In genomic region chr3:26070854-26071253, GRCh38 we compare ENCODE assay signal across 34 cellular contexts.
"Had no signal": no experiment of that assay in that cellular context is flagged by ENCODE, and none has a peak within 500 bp of the region (broad histone marks: within the 10 kb centered on the region; RNA-seq: fewer than 3 reads in every experiment).

No MANE protein-coding gene starts in this region.

- H3K9ac ChIP-seq: KMS-11 had no signal

- DNase-seq: Karpas-422, Kasumi-1, KG1, MM.1S, MV-4-11, NCI-H1048, NCI-H1092, NCI-H1092 treated with DMSO at 0.1 percent for 48 hours, NCI-H1105, NCI-H1105 treated with DMSO at 0.1 percent for 48 hours, NCI-H1417, NCI-H1417 treated with DMSO at 0.1 percent for 48 hours, NCI-H1436, NCI-H1436 treated with DMSO at 0.1 percent for 48 hours, NCI-H146, NCI-H1694, NCI-H1694 treated with DMSO at 0.1 percent for 48 hours, NCI-H187, NCI-H187 treated with DMSO at 0.1 percent for 48 hours, NCI-H1930, NCI-H2029, NCI-H2029 treated with DMSO at 0.1 percent for 48 hours, NCI-H2081, NCI-H2081 treated with DMSO at 0.1 percent for 48 hours, NCI-H2107, NCI-H2171, NCI-H2171 treated with DMSO at 0.1 percent for 48 hours, NCI-H2227 treated with DMSO at 0.1 percent for 48 hours, NCI-H226, NCI-H345, NCI-H446, NCI-H446 treated with DMSO at 0.1 percent for 48 hours, NCI-H510A had no signal

- H3K27ac ChIP-seq: KMS-11 had no signal

- H3K4me2 ChIP-seq: KMS-11 had no signal
